26 cellular contexts compared by ENCODE assay signal in the genomic region with DNA sequence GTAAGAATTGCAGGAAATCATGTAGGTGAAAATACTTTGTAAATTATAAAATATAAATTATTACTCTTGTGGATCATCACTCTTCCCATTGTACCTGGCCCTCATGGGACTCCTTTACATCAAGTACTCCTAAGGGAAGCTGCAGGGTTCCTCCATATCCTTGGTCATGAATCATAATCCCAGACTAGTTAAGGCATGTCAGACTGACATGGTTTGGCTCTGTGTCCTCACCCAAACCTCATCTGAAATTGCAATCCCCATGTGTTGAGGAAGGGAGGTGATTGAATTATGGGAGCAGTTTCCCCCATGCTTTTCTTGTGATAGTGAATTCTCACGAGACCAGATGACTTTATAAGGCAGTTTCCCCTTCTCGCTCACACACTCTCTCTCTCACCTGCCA.
"Had no signal": no experiment of that assay in that cellular context is flagged by ENCODE, and none has a peak within 500 bp of the region (broad histone marks: within the 10 kb centered on the region; RNA-seq: fewer than 3 reads in every experiment).

No MANE protein-coding gene starts in this region.

- H2AFZ ChIP-seq: hepatocyte had no signal

- ATAC-seq: left colon; left lung; lower lobe of right lung; natural killer cell; right lobe of liver; stimulated activated memory B cell treated with anti-CD40 and anti-IgM and Interleukin-4, amounts not matched to agents 10 μg/mL and 1 μg/mL and 100 μg/mL, for 72 hours; stimulated activated naive CD8-positive, alpha-beta T cell treated with anti-CD3 and anti-CD28 coated beads, Interleukin-15, Interleukin-2, amounts not matched to agents 100 U/mL and 50 U/mL, for 24 hours had no signal

- H3K79me2 ChIP-seq: hepatocyte had no signal

- DNase-seq: kidney glomerular epithelial cell; left colon; left lung; lower lobe of right lung; mesendoderm; naive B cell; natural killer cell; nephron progenitor cell; ovary; right lobe of liver; stimulated activated CD4-positive, alpha-beta T cell treated with anti-CD3 and anti-CD28 coated beads, Interleukin-1b, Interleukin-23, amount 100 ng/mL, for 48 hours; stimulated activated CD4-positive, alpha-beta T cell treated with anti-CD3 and anti-CD28 coated beads, Interleukin-2, amount 100 ng/mL, for 48 hours; stimulated activated CD4-positive, alpha-beta T cell treated with anti-CD3 and anti-CD28 coated beads, Interleukin-4, amount 100 ng/mL, for 4 hours; stimulated activated CD8-positive, alpha-beta memory T cell treated with anti-CD3 and anti-CD28 coated beads, Interleukin-4, amount 100 ng/mL, for 48 hours; stimulated activated naive CD8-positive, alpha-beta T cell treated with anti-CD3 and anti-CD28 coated beads, Interleukin-15, Interleukin-2, amounts not matched to agents 100 U/mL and 50 U/mL, for 24 hours; stomach; testis; thyroid gland; transverse colon; upper lobe of left lung had no signal

- H3K27ac ChIP-seq: hepatocyte, left lung, lower lobe of right lung, ovary, right atrium auricular region, right lobe of liver, stomach, testis, thyroid gland, transverse colon, upper lobe of left lung, vagina had no signal

- H3K4me2 ChIP-seq: hepatocyte, smooth muscle cell had no signal

- H3K4me3 ChIP-seq: hepatocyte, left lung, lower lobe of right lung, ovary, right atrium auricular region, right lobe of liver, smooth muscle cell, stomach, testis, thyroid gland, transverse colon, upper lobe of left lung, vagina had no signal

- FAIRE-seq: keratinocyte had no signal

- H3K4me1 ChIP-seq: right atrium auricular region, right lobe of liver, stomach, testis, thyroid gland, transverse colon, vagina had no signal

- H3K9me3 ChIP-seq: left lung, lower lobe of right lung, ovary, right atrium auricular region, right lobe of liver, stomach, testis, thyroid gland, transverse colon, upper lobe of left lung, vagina had no signal

- H3K36me3 ChIP-seq: left lung, lower lobe of right lung, ovary, right atrium auricular region, right lobe of liver, stomach, thyroid gland, transverse colon, upper lobe of left lung, vagina had no signal

- H3K27me3 ChIP-seq: hepatocyte, left lung, ovary, right atrium auricular region, right lobe of liver, stomach, testis, thyroid gland, transverse colon, upper lobe of left lung, vagina had no signal
